In genomic region chr1:50271968-50272578, GRCh38 we compare ENCODE assay signal across 9 cellular contexts.
DNase-seq lines count a peak whose midpoint lies in the region; ATAC-seq, FAIRE-seq and TF ChIP-seq lines count a peak whose summit lies in the region.
"Had no signal": no experiment of that assay in that cellular context is flagged by ENCODE, and none has a peak within 500 bp of the region (broad histone marks: within the 10 kb centered on the region; RNA-seq: fewer than 3 reads in every experiment).

No MANE protein-coding gene starts in this region.

- no peaks in the 10 kb centered on the region for H3K36me3 ChIP-seq in pancreas

- ATAC-seq in HG03342 (IDR thresholded peaks at IDR 0.05; ENCODE audit: unreplicated experiment) (peak; percentile 78), pancreas (peak in 3 of 4 donors; percentile 66 to 85 (median 77)), sciatic nerve (no peak)

- intact Hi-C loops in pancreas (cut with DNase I) (no loop called here), sciatic nerve (cut with DNase I) (no loop called here)

- TF ChIP-seq CTCF in AG09319 (IDR thresholded peaks at IDR 0.05; ENCODE audit: low read depth, low read length) (peak; percentile 27), GM12875 (IDR thresholded peaks at IDR 0.05; ENCODE audit: borderline replicate concordance, insufficient read depth, low read depth, low read length) (peak; percentile 76), fibroblast of mammary gland (conservative IDR thresholded peaks at IDR 0.05; ENCODE audit: control insufficient read depth, insufficient read depth, low read depth, low read length) (peak; percentile 67), pancreas (IDR thresholded peaks at IDR 0.05) (peak; percentile 18 to 46 (median 44))

- no peaks in the 10 kb centered on the region for H3K9me3 ChIP-seq in pancreas

- no peak overlapping the region for H3K27ac ChIP-seq in pancreas

- no peaks in the 10 kb centered on the region for H3K4me1 ChIP-seq in pancreas

- H3K27me3 ChIP-seq in pancreas: no peaks in the 10 kb centered on the region

- DNase-seq in AG09319 (ENCODE audit: extremely low read depth, low read depth) (no peak), RKO (ENCODE audit: low spot score) (peak; percentile 31), fibroblast of mammary gland (ENCODE audit: low read depth) (peak; percentile 31), pancreas (peak in 3 of 6 donors; percentile 10 to 64 (median 30)), ureter (ENCODE audit: low spot score) (no peak), sciatic nerve (ENCODE audit: low spot score) (no peak)

- no peak for FAIRE-seq in pancreas (lab: Jason Lieb, UNC)
- FAIRE-seq: colon had no signal

- H3K4me3 ChIP-seq in GM12875 (ENCODE audit: low read depth, low read length) (no peak overlapping the region), fibroblast of mammary gland (ENCODE audit: control insufficient read depth, low read depth, low read length) (no peak overlapping the region), pancreas (no peak overlapping the region)

- WGBS in pancreas, 2 donors: 49 to 58% methylated on average over 2 of the region's 2 CpGs

Comparison
In these comparisons a context has a peak if more than half of its experiments do, and no peak if none do; other contexts are left out.
1. DNase-seq: peak in RKO (single experiment) and fibroblast of mammary gland (single experiment); none in AG09319 (single experiment), ureter (single experiment) and sciatic nerve (single experiment).
2. Peak in every context shown above with its lines, with median percentiles within 50 percentile points of each other: CTCF ChIP-seq.